In the genomic region with DNA sequence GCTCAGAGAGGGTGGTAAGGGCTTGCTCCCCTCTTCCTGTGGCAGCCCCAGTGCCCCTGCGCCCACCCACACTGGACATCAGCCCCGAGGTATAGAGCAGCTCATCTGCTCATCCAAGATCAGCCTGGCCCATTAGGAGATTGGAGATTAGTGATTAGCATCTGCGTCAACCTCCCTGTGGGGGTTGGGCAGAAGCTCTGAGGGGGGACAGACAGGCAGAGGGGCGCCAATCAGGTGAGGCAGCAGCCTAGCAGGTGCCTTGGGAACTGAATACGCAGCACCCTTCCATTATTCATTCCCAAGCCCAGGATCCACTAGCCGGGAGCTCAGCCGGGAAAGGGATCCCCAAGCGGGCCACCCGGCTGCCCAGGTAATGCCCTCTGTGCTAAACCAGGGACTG, we compare ENCODE assay signal across 28 cellular contexts. TPM values are rescaled to one million over a fixed set of nuclear protein-coding genes. Genes with fewer than 3 reads are reported as not detected.
DNase-seq lines count a peak whose midpoint lies in the region; FAIRE-seq and TF ChIP-seq lines count a peak whose summit lies in the region.
"Had no signal": no experiment of that assay in that cellular context is flagged by ENCODE, and none has a peak within 500 bp of the region (broad histone marks: within the 10 kb centered on the region; RNA-seq: fewer than 3 reads in every experiment).

No MANE protein-coding gene starts in this region.

- peak overlapping the region; percentile 98 for H3K27ac ChIP-seq in stomach smooth muscle (ENCODE audit: low read length)
- H3K27ac ChIP-seq: neutrophil, SK-N-MC, suprapubic skin had no signal

- H3K36me3 ChIP-seq in stomach smooth muscle (ENCODE audit: control insufficient read depth in 2 of 2, insufficient read depth in 2 of 2, low read length in 2 of 2), result peaks cover 56 to 68% of the 10 kb centered on the region in 2 donors

- no peaks in the 10 kb centered on the region for H3K27me3 ChIP-seq in stomach smooth muscle (ENCODE audit: control insufficient read depth in 1 of 2, insufficient read depth in 2 of 2, low read length in 2 of 2)
- H3K27me3 ChIP-seq: neutrophil, suprapubic skin had no signal

- H3K9me3 ChIP-seq in stomach smooth muscle (ENCODE audit: control insufficient read depth in 2 of 2, low read length in 2 of 2), result no peaks in the 10 kb centered on the region
- H3K9me3 ChIP-seq: neutrophil, suprapubic skin had no signal

- no peak overlapping the region for H3K4me3 Mint-ChIP-seq in type B pancreatic cell
- H3K4me3 Mint-ChIP-seq: activated naive CD4-positive, alpha-beta T cell treated with anti-CD3 and anti-CD28 coated beads for 36 hours; activated T-cell treated with anti-CD3 and anti-CD28 coated beads, Interleukin-2, amount 50 U/mL, for 24 hours; central memory CD8-positive, alpha-beta T cell; effector memory CD8-positive, alpha-beta T cell had no signal

- H3K27me3 Mint-ChIP-seq in type B pancreatic cell, result no peaks in the 10 kb centered on the region
- H3K27me3 Mint-ChIP-seq: activated T-cell treated with anti-CD3 and anti-CD28 coated beads, Interleukin-2, amount 50 U/mL, for 24 hours; central memory CD8-positive, alpha-beta T cell; effector memory CD8-positive, alpha-beta T cell had no signal

- peaks cover 6% of the 10 kb centered on the region for H3K36me3 Mint-ChIP-seq in type B pancreatic cell

- no peaks in the 10 kb centered on the region for H3K9me3 Mint-ChIP-seq in type B pancreatic cell
- H3K9me3 Mint-ChIP-seq: activated naive CD4-positive, alpha-beta T cell treated with anti-CD3 and anti-CD28 coated beads for 36 hours; activated T-cell treated with anti-CD3 and anti-CD28 coated beads, Interleukin-2, amount 50 U/mL, for 24 hours; central memory CD8-positive, alpha-beta T cell; effector memory CD8-positive, alpha-beta T cell had no signal

- H3K4me3 ChIP-seq in stomach smooth muscle (ENCODE audit: low read length in 2 of 2), result peak overlapping the region; percentile 94 to 95
- H3K4me3 ChIP-seq: SK-N-MC, suprapubic skin had no signal

- peak overlapping the region; percentile 92 to 97 for H3K9ac ChIP-seq in stomach smooth muscle (ENCODE audit: low read length in 2 of 2)

- no peak for FAIRE-seq in D721Med (lab: Jason Lieb, UNC)
- FAIRE-seq: GM18507, RCC 7860 had no signal

- no peak overlapping the region for H3K27ac Mint-ChIP-seq in type B pancreatic cell
- H3K27ac Mint-ChIP-seq: activated naive CD4-positive, alpha-beta T cell treated with anti-CD3 and anti-CD28 coated beads for 36 hours; activated T-cell treated with anti-CD3 and anti-CD28 coated beads, Interleukin-2, amount 50 U/mL, for 24 hours; effector memory CD8-positive, alpha-beta T cell had no signal

- TF ChIP-seq CTCF in D721Med (IDR thresholded peaks at IDR 0.05; ENCODE audit: insufficient read depth, missing control alignments), result no peak
- no peak for TF ChIP-seq CTCF in type B pancreatic cell (conservative IDR thresholded peaks at IDR 0.05)

- DNase-seq in D721Med (ENCODE audit: insufficient read length, low spot score), result peak; percentile 85
- DNase-seq in NCI-H82 (lab: John Stamatoyannopoulos, UW), result peak; percentile 80
- DNase-seq in fibroblast of gingiva (ENCODE audit: low read depth), result peak; percentile 0
- no peak for DNase-seq in type B pancreatic cell (ENCODE audit: extremely low spot score, unreplicated experiment)
- no peak for DNase-seq in NCI-H1092 (lab: John Stamatoyannopoulos, UW)
- DNase-seq in NCI-H1092 treated with DMSO at 0.1 percent for 48 hours (lab: John Stamatoyannopoulos, UW), result no peak
- DNase-seq: activated naive CD4-positive, alpha-beta T cell treated with anti-CD3 and anti-CD28 coated beads for 36 hours; activated T-cell treated with anti-CD3 and anti-CD28 coated beads, Interleukin-2, amount 50 U/mL, for 24 hours; AML-193; amygdala; Calu3; effector memory CD8-positive, alpha-beta T cell; head of caudate nucleus; Karpas-422; NCI-H2029; NCI-H446 treated with DMSO at 0.1 percent for 48 hours; retina; stimulated activated CD8-positive, alpha-beta memory T cell treated with anti-CD3 and anti-CD28 coated beads, Interleukin-4, amount 100 ng/mL, for 48 hours; T1000 had no signal

- H3K4me1 ChIP-seq in stomach smooth muscle (ENCODE audit: control insufficient read depth, insufficient read depth, low read length), result peaks cover 87% of the 10 kb centered on the region

- no peaks in the 10 kb centered on the region for H3K4me1 Mint-ChIP-seq in type B pancreatic cell (ENCODE audit: unreplicated experiment)
- H3K4me1 Mint-ChIP-seq: central memory CD8-positive, alpha-beta T cell had no signal

RNA-seq across cellular contexts. Expression of a gene that starts 11.0 kb away (rescaled TPM):
- total RNA-seq in type B pancreatic cell (ENCODE audit: low replicate concordance), result 27.1 and 54.0 TPM in 2 replicates

RNA-seq across cellular contexts. Expression of a gene that starts 15.2 kb away (rescaled TPM):
- 13.7 and 22.4 TPM in 2 replicates for total RNA-seq in type B pancreatic cell (ENCODE audit: low replicate concordance)
- total RNA-seq: Calu3 had no signal

RNA-seq across cellular contexts. Expression of a gene that starts 30.6 kb away (rescaled TPM):
- total RNA-seq in type B pancreatic cell (ENCODE audit: low replicate concordance), result 8.7 and 9.3 TPM in 2 replicates

RNA-seq across cellular contexts. Expression of a gene that starts 48.1 kb away (rescaled TPM):
- 0.14 and 0.75 TPM in 2 replicates for total RNA-seq in type B pancreatic cell (ENCODE audit: low replicate concordance)
- total RNA-seq: activated naive CD4-positive, alpha-beta T cell treated with anti-CD3 and anti-CD28 coated beads for 36 hours; Calu3; HT-29; liver had no signal

Comparison
In these comparisons a context has a peak if more than half of its experiments do, and no peak if none do; other contexts are left out.
1. DNase-seq: peak in D721Med (single experiment), NCI-H82 (single experiment) and fibroblast of gingiva (single experiment); none in type B pancreatic cell (single experiment), NCI-H1092 (single experiment) and NCI-H1092 treated with DMSO at 0.1 percent for 48 hours (single experiment).